Comparison of ENCODE assay signal across 8 cellular contexts in genomic region chr20:8305449-8305978, GRCh38.
DNase-seq lines count a peak whose midpoint lies in the region; ATAC-seq and TF ChIP-seq lines count a peak whose summit lies in the region.

No MANE protein-coding gene starts in this region.

- peak; percentile 4 for DNase-seq in SKM-1 (lab: John Stamatoyannopoulos, UW; ENCODE audit: unreplicated experiment)
- DNase-seq in SKM-1 treated with dmso at 0.1 percent for 144 hours (lab: John Stamatoyannopoulos, UW; ENCODE audit: unreplicated experiment), result no peak
- peak; percentile 19 for DNase-seq in NCI-H1436 treated with DMSO at 0.1 percent for 48 hours (lab: John Stamatoyannopoulos, UW)
- DNase-seq in activated CD4-positive, alpha-beta T cell treated with anti-CD3 and anti-CD28 coated beads for 48 hours, result peak; percentile 76
- DNase-seq in effector CD8-positive, alpha-beta T cell (lab: John Stamatoyannopoulos, UW), result peak; percentile 61
- peak; percentile 46 to 84 (median 66) for DNase-seq in naive thymus-derived CD8-positive, alpha-beta T cell
- peak; percentile 31 to 50 for DNase-seq in thyroid gland

- POLR2A ChIA-PET in naive thymus-derived CD8-positive, alpha-beta T cell (lab: Charles Lee), result no interaction called here

- intact Hi-C loops in thyroid gland (cut with DNase I), result no loop called here

- peak overlapping the region in 4 of 10 donors; percentile 14 to 30 (median 18) for H3K4me3 Mint-ChIP-seq in naive thymus-derived CD8-positive, alpha-beta T cell

- H3K36me3 ChIP-seq in thyroid gland, result no peaks in the 10 kb centered on the region

- peaks cover 0 to 2% (median 0%) of the 10 kb centered on the region in 5 donors for H3K27me3 Mint-ChIP-seq in naive thymus-derived CD8-positive, alpha-beta T cell

- no peaks in the 10 kb centered on the region for H3K36me3 Mint-ChIP-seq in naive thymus-derived CD8-positive, alpha-beta T cell

- no peak overlapping the region for H3K27ac ChIP-seq in thyroid gland

- ATAC-seq in HG02763 (IDR thresholded peaks at IDR 0.05; ENCODE audit: unreplicated experiment), result peak; percentile 92
- peak; percentile 95 to 99 for ATAC-seq in naive thymus-derived CD8-positive, alpha-beta T cell

- H3K4me1 ChIP-seq in thyroid gland, result peaks cover 0 to 8% of the 10 kb centered on the region in 2 donors

- TF ChIP-seq CTCF in thyroid gland (IDR thresholded peaks at IDR 0.05), result peak in 3 of 6 experiments; percentile 24 to 59 (median 56)

- no peaks in the 10 kb centered on the region for H3K9me3 Mint-ChIP-seq in naive thymus-derived CD8-positive, alpha-beta T cell

- peak overlapping the region in 2 of 10 donors; percentile 4 to 44 for H3K27ac Mint-ChIP-seq in naive thymus-derived CD8-positive, alpha-beta T cell

- peaks cover 0 to 12% (median 7%) of the 10 kb centered on the region in 4 donors for H3K4me1 Mint-ChIP-seq in naive thymus-derived CD8-positive, alpha-beta T cell

- TF ChIP-seq POLR2A in thyroid gland (IDR thresholded peaks at IDR 0.05), result no peak

- no peaks in the 10 kb centered on the region for H3K9me3 ChIP-seq in thyroid gland

- no peak overlapping the region for H3K4me3 ChIP-seq in thyroid gland (replicated peaks in 1 of 3)

- 59 to 63% methylated on average over 11 of the region's 11 CpGs for WGBS in thyroid gland, 2 donors

- H3K27me3 ChIP-seq in thyroid gland, result no peaks in the 10 kb centered on the region
